ENCODE assay signal across 20 cellular contexts in the genomic region with DNA sequence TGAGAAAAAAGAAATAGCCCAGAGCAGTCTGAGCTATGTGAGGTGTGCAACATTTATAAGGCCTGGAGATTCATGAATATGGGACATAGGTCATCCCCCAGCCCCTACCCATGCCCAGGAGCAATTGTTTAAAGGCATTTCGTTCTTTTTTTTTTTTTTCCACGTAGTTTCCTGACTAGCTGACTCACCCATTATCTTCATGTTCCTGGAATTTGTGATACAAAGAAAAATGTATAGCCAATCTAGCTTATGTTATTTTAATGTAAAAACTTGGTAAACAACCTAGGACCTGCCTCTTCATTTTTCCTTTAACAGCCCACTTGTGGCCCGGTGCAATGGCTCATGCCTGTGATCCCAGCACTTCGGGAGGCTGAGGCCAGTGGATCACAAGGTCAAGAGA.
DNase-seq lines count a peak whose midpoint lies in the region; ATAC-seq and TF ChIP-seq lines count a peak whose summit lies in the region.
"Had no signal": no experiment of that assay in that cellular context is flagged by ENCODE, and none has a peak within 500 bp of the region (broad histone marks: within the 10 kb centered on the region; RNA-seq: fewer than 3 reads in every experiment).

No MANE protein-coding gene starts in this region.

- no peak for TF ChIP-seq EP300 in SK-N-SH (IDR thresholded peaks at IDR 0.05; ENCODE audit: borderline replicate concordance in 1 of 2, low read depth in 1 of 2, low read length in 1 of 2)

- DNase-seq in SK-N-SH (no peak), NCI-H226 (peak; percentile 63), brain microvascular endothelial cell (peak; percentile 26), lung microvascular endothelial cell (ENCODE audit: low read depth in 2 of 2) (peak; percentile 93 to 96), retina (no peak)
- DNase-seq: activated CD4-positive, alpha-beta T cell treated with anti-CD3 and anti-CD28 coated beads for 48 hours; activated T-cell treated with anti-CD3 and anti-CD28 coated beads, Interleukin-2, amount 50 U/mL, for 72 hours; amygdala; C1 segment of cervical spinal cord; H7; kidney glomerular epithelial cell; mucosa of descending colon had no signal

- H3K27me3 ChIP-seq in SK-N-SH (ENCODE audit: insufficient read depth) (no peaks in the 10 kb centered on the region), brain microvascular endothelial cell (replicated peaks) (no peaks in the 10 kb centered on the region)
- H3K27me3 ChIP-seq: esophagus muscularis mucosa, tibial nerve had no signal

- WGBS in SK-N-SH (ENCODE audit: low lambda C conversion rate) = 0% methylated on average over 4 of the region's 4 CpGs

- H3K4me3 ChIP-seq in SK-N-SH (ENCODE audit: low read depth in 2 of 2, low read length in 1 of 2) (peak overlapping the region in 1 of 2 experiments; percentile 23; a peak in 1 of 4 replicates), brain microvascular endothelial cell (ENCODE audit: low read depth, low read length) (no peak overlapping the region)
- H3K4me3 ChIP-seq: coronary artery, esophagus muscularis mucosa, mucosa of descending colon, tibial nerve had no signal

- H3K36me3 ChIP-seq in SK-N-SH (replicated peaks in 1 of 2; ENCODE audit: control insufficient read depth in 1 of 2, insufficient read depth in 2 of 2, low read length in 1 of 2) = peaks cover 0 to 13% of the 10 kb centered on the region in 2 experiments
- no peaks in the 10 kb centered on the region for H3K36me3 ChIP-seq in brain microvascular endothelial cell (replicated peaks)

- in situ Hi-C loops in brain microvascular endothelial cell (cut with HindIII; ENCODE audit: low pct_ligation_motif_present, low sequenced_read_pairs) = no loop called here

- TF ChIP-seq RAD21 in SK-N-SH (IDR thresholded peaks at IDR 0.05; ENCODE audit: low read length) = no peak

- TF ChIP-seq CTCF in SK-N-SH (IDR thresholded peaks at IDR 0.05) (no peak), brain microvascular endothelial cell (IDR thresholded peaks at IDR 0.05; ENCODE audit: low read depth, low read length, missing control alignments) (no peak)

- H3K4me2 ChIP-seq in SK-N-SH = peak overlapping the region; percentile 41

- peak overlapping the region in 1 of 2 experiments; percentile 7; a peak in 1 of 4 replicates for H3K27ac ChIP-seq in SK-N-SH (ENCODE audit: low read depth in 2 of 2, low read length in 1 of 2)
- peak overlapping the region; percentile 73 for H3K27ac ChIP-seq in brain microvascular endothelial cell
- H3K27ac ChIP-seq: 22Rv1, coronary artery, esophagus muscularis mucosa, tibial nerve had no signal

- no peak overlapping the region for H2AFZ ChIP-seq in SK-N-SH (ENCODE audit: low read depth)

- peaks cover 8% of the 10 kb centered on the region for H3F3A ChIP-seq in SK-N-SH (replicated peaks; ENCODE audit: insufficient read depth)

- H3K9me2 ChIP-seq in SK-N-SH = no peaks in the 10 kb centered on the region

- H3K9ac ChIP-seq in SK-N-SH = no peak overlapping the region

- no peaks in the 10 kb centered on the region for H3K79me2 ChIP-seq in SK-N-SH (ENCODE audit: insufficient read depth)

- POLR2A ChIA-PET in SK-N-SH (lab: Yijun Ruan, JAX) = no interaction called here

- CTCF ChIA-PET in SK-N-SH (lab: Yijun Ruan, JAX) = interaction anchor here (1.0 kb wide), 1 partner anchor 16 kb away, joined by 4 read pairs; no protein-coding TSS in a partner anchor

- ATAC-seq in SK-N-SH treated with all-trans-retinoic acid at 6 μM for 48 hours (no peak), HG03097 (IDR thresholded peaks at IDR 0.05; ENCODE audit: low FRiP score, unreplicated experiment) (no peak), GM18520 (IDR thresholded peaks at IDR 0.05; ENCODE audit: unreplicated experiment) (no peak)
- ATAC-seq: activated T-cell treated with anti-CD3 and anti-CD28 coated beads, Interleukin-2, amount 50 U/mL, for 72 hours; mucosa of descending colon; stimulated activated effector memory CD8-positive, alpha-beta T cell treated with anti-CD3 and anti-CD28 coated beads, Interleukin-12 subunit alpha, Interleukin-12 subunit beta, amount 100 ng/mL, for 72 hours had no signal

- H3K9me3 ChIP-seq in SK-N-SH = peaks cover 15% of the 10 kb centered on the region
- H3K9me3 ChIP-seq: mucosa of descending colon had no signal

- peaks cover 0 to 6% of the 10 kb centered on the region in 2 experiments; a peak in 1 of 4 replicates for H3K4me1 ChIP-seq in SK-N-SH (ENCODE audit: control insufficient read depth in 1 of 2, insufficient read depth in 2 of 2, low read depth in 1 of 2, low read length in 1 of 2)
- H3K4me1 ChIP-seq: esophagus muscularis mucosa, tibial nerve had no signal

- no peaks in the 10 kb centered on the region for H4K20me1 ChIP-seq in SK-N-SH (ENCODE audit: insufficient read depth)

TF ChIP-seq in SK-N-SH, 30 proteins besides CTCF, POLR2A, EP300 and RAD21:
- no peak for TF ChIP-seq NRF1 (IDR thresholded peaks at IDR 0.05; ENCODE audit: low read depth, low read length)
- TF ChIP-seq RCOR1 (IDR thresholded peaks at IDR 0.05; ENCODE audit: low read length) = no peak
- TF ChIP-seq, protein P1, sequence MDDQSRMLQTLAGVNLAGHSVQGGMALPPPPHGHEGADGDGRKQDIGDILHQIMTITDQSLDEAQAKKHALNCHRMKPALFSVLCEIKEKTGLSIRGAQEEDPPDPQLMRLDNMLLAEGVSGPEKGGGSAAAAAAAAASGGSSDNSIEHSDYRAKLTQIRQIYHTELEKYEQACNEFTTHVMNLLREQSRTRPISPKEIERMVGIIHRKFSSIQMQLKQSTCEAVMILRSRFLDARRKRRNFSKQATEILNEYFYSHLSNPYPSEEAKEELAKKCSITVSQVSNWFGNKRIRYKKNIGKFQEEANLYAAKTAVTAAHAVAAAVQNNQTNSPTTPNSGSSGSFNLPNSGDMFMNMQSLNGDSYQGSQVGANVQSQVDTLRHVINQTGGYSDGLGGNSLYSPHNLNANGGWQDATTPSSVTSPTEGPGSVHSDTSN (IDR thresholded peaks at IDR 0.05) = no peak
TF ChIP-seq in SK-N-SH: peak in this region for 0.

TF ChIP-seq in SK-N-SH treated with all-trans-retinoic acid at 6 μM for 48 hours, 23 proteins besides CTCF, POLR2A, EP300 and RAD21:
- TF ChIP-seq RARB (CRISPR knock-in tag; IDR thresholded peaks at IDR 0.05) = no peak
- no peak for TF ChIP-seq TOX (CRISPR knock-in tag; IDR thresholded peaks at IDR 0.05; ENCODE audit: borderline replicate concordance)
- no peak for TF ChIP-seq ZNF565 (CRISPR knock-in tag; conservative IDR thresholded peaks at IDR 0.05; ENCODE audit: low read depth)
- no peak for TF ChIP-seq ZFP3 (CRISPR knock-in tag; IDR thresholded peaks at IDR 0.05)
- TF ChIP-seq ZFP30 (CRISPR knock-in tag; IDR thresholded peaks at IDR 0.05) = no peak
- TF ChIP-seq GLIS3 (CRISPR knock-in tag; IDR thresholded peaks at IDR 0.05) = no peak
- TF ChIP-seq ARNTL (CRISPR knock-in tag; IDR thresholded peaks at IDR 0.05; ENCODE audit: borderline replicate concordance, low read depth) = no peak

Comparison
In these comparisons a context has a peak if more than half of its experiments do, and no peak if none do; other contexts are left out.
1. DNase-seq: peak in NCI-H226 (single experiment), brain microvascular endothelial cell (single experiment) and lung microvascular endothelial cell (2 of 2); none in SK-N-SH (single experiment) and retina (single experiment).